Comparison of ENCODE assay signal across 15 cellular contexts in the genomic region with DNA sequence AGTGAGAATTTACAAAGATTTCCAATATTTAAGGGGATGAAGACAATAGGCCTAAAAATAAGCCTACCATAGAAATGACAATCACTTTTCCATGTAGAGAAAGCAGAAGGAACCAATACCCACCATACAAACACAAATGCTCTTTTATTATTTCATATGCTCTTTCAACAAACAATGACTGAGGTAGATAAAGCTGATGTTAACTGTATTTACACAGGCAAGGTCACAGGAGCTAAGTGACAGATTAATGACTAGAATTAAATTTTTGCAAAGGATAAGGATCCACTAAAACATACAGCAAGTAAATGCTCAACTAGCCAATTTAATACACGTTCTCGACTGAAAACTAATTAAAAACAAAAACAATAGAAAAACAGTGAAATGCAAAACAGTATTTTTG. TPM values are rescaled to one million over a fixed set of nuclear protein-coding genes. Genes with fewer than 3 reads are reported as not detected.
A peak's percentile ranks its signal among the peaks of the same experiment; 100 is the strongest.
DNase-seq lines count a peak whose midpoint lies in the region; ATAC-seq, FAIRE-seq and TF ChIP-seq lines count a peak whose summit lies in the region.
"Had no signal": no experiment of that assay in that cellular context is flagged by ENCODE, and none has a peak within 500 bp of the region (broad histone marks: within the 10 kb centered on the region; RNA-seq: fewer than 3 reads in every experiment).

No MANE protein-coding gene starts in this region.

- H3K36me3 Mint-ChIP-seq in GM23338 (ENCODE audit: low read depth) (peaks cover 3% of the 10 kb centered on the region; the same call in 1 of the 3 replicates), naive B cell (no peaks in the 10 kb centered on the region)

- no peak overlapping the region for H2AFZ ChIP-seq in GM23338

- H3K27ac Mint-ChIP-seq in GM23338 (0 out of 2 replicates have a peak overlapping the region, but pooled peaks have one; percentile 38), naive B cell (peak overlapping the region in 4 of 6 donors; percentile 23 to 53 (median 27))

- H3K4me2 ChIP-seq in A549 (peak overlapping the region; percentile 2; the same call in 1 of the 3 replicates), GM23338 (peak overlapping the region; percentile 4; the same call in 1 of the 2 replicates)

- no peak overlapping the region for H3K4me3 ChIP-seq in A549
- no peak overlapping the region for H3K4me3 ChIP-seq in GM23338
- H3K4me3 ChIP-seq: suprapubic skin had no signal

- no peaks in the 10 kb centered on the region for H3K9me3 ChIP-seq in A549
- H3K9me3 ChIP-seq: suprapubic skin had no signal

- peaks cover 11% of the 10 kb centered on the region; the same call in 1 of the 2 replicates for H4K20me1 ChIP-seq in GM23338 (replicated peaks; ENCODE audit: insufficient read depth)

- no peak for TF ChIP-seq POLR2A in A549 (IDR thresholded peaks at IDR 0.05; ENCODE audit: low read length)

- H3K4me3 Mint-ChIP-seq in GM23338 (no peak overlapping the region), naive B cell (no peak overlapping the region)

- FAIRE-seq in A549 (lab: Jason Lieb, UNC), result no peak
- FAIRE-seq: astrocyte, colon, HTR-8/SVneo had no signal

- TF ChIP-seq CTCF in A549 (IDR thresholded peaks at IDR 0.05) (no peak), GM23338 (conservative IDR thresholded peaks at IDR 0.05; ENCODE audit: low read depth in 2 of 2) (no peak)

- no peak for TF ChIP-seq EP300 in A549 (IDR thresholded peaks at IDR 0.05)

- no peaks in the 10 kb centered on the region for H3K9me2 ChIP-seq in GM23338 (ENCODE audit: insufficient read depth)

- H3K79me2 ChIP-seq in GM23338 (replicated peaks; ENCODE audit: insufficient read depth), result peaks cover 83% of the 10 kb centered on the region

- no peak overlapping the region for H3K27ac ChIP-seq in A549
- H3K27ac ChIP-seq in GM23338 (ENCODE audit: low read depth), result no peak overlapping the region
- H3K27ac ChIP-seq: suprapubic skin had no signal

- H3K4me1 Mint-ChIP-seq in GM23338 (peaks cover 22% of the 10 kb centered on the region), naive B cell (peaks cover 29 to 64% (median 56%) of the 10 kb centered on the region in 3 donors)

- CTCF ChIA-PET in A549 (lab: Yijun Ruan, JAX), result interaction anchor here (1.1 to 1.6 kb wide), 2 partner anchors 10 to 180 kb away, joined by 3 to 4 read pairs; a partner anchor contains a TSS

- H3K4me1 ChIP-seq in A549, result peaks cover 11% of the 10 kb centered on the region; the same call in 2 of the 3 replicates
- H3K4me1 ChIP-seq in GM23338 (ENCODE audit: insufficient read depth), result peaks cover 19% of the 10 kb centered on the region

- H3K27me3 ChIP-seq in GM23338 (ENCODE audit: insufficient read depth), result no peaks in the 10 kb centered on the region
- H3K27me3 ChIP-seq: suprapubic skin had no signal

- H3K9me3 Mint-ChIP-seq in GM23338 (no peaks in the 10 kb centered on the region), naive B cell (no peaks in the 10 kb centered on the region)

- ATAC-seq in A549, result no peak
- ATAC-seq in GM23338, result no peak
- ATAC-seq in naive B cell (ENCODE audit: low read depth in 2 of 2), result no peak
- ATAC-seq: left cardiac atrium had no signal

- WGBS in A549 (ENCODE audit: missing lambda C conversion rate), result 83% methylated on average over 2 of the region's 2 CpGs

- no peaks in the 10 kb centered on the region for H3K27me3 Mint-ChIP-seq in GM23338 (ENCODE audit: insufficient read depth, low read depth, poor library complexity)
- no peaks in the 10 kb centered on the region for H3K27me3 Mint-ChIP-seq in naive B cell

- H3F3A ChIP-seq in GM23338 (replicated peaks; ENCODE audit: low read depth), result no peaks in the 10 kb centered on the region

- DNase-seq in A549 (ENCODE audit: low read depth in 1 of 2, low spot score in 1 of 2) (no peak), GM23338 (ENCODE audit: low spot score) (no peak), NCI-H774 (lab: John Stamatoyannopoulos, UW) (peak; percentile 19), naive B cell (no peak), NOMO-1 (lab: John Stamatoyannopoulos, UW; ENCODE audit: unreplicated experiment in 2 of 2) (no peak), SHP77 (lab: John Stamatoyannopoulos, UW) (no peak), NCI-H446 (lab: John Stamatoyannopoulos, UW) (no peak), DMS79 treated with DMSO at 0.1 percent for 48 hours (lab: John Stamatoyannopoulos, UW) (no peak)
- DNase-seq: activated gamma-delta T cell treated with Interleukin-2 at 50 U/mL for 16 hours, foreskin melanocyte, left cardiac atrium had no signal

- TF ChIP-seq RAD21 in A549 (conservative IDR thresholded peaks at IDR 0.05 in 1 of 2, IDR thresholded peaks at IDR 0.05 in 1 of 2), result no peak

- H3K36me3 ChIP-seq in GM23338 (ENCODE audit: insufficient read depth), result no peaks in the 10 kb centered on the region

- POLR2A ChIA-PET in A549 (lab: Yijun Ruan, JAX), result no interaction called here

TF ChIP-seq in A549, 52 proteins besides CTCF, POLR2A, EP300 and RAD21 (continues in another document):
- TF ChIP-seq BHLHE40 (IDR thresholded peaks at IDR 0.05; ENCODE audit: low read depth, low read length) (no peak), CEBPB (IDR thresholded peaks at IDR 0.05) (no peak), FOSL2 (IDR thresholded peaks at IDR 0.05) (no peak), FOSL2 (CRISPR knock-in tag; IDR thresholded peaks at IDR 0.05) (no peak), RCOR1 (IDR thresholded peaks at IDR 0.05; ENCODE audit: low read depth, low read length) (no peak), PHF8 (IDR thresholded peaks at IDR 0.05; ENCODE audit: borderline replicate concordance, low read depth) (no peak), HOXA7 (CRISPR knock-in tag; IDR thresholded peaks at IDR 0.05) (no peak), CHD4 (IDR thresholded peaks at IDR 0.05; ENCODE audit: borderline replicate concordance) (no peak), HOXB13 (CRISPR knock-in tag; IDR thresholded peaks at IDR 0.05; ENCODE audit: low read depth) (no peak)
- TF ChIP-seq, protein P1, sequence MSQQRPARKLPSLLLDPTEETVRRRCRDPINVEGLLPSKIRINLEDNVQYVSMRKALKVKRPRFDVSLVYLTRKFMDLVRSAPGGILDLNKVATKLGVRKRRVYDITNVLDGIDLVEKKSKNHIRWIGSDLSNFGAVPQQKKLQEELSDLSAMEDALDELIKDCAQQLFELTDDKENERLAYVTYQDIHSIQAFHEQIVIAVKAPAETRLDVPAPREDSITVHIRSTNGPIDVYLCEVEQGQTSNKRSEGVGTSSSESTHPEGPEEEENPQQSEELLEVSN (IDR thresholded peaks at IDR 0.05; ENCODE audit: borderline replicate concordance, low read depth), result no peak
- TF ChIP-seq, protein P2, sequence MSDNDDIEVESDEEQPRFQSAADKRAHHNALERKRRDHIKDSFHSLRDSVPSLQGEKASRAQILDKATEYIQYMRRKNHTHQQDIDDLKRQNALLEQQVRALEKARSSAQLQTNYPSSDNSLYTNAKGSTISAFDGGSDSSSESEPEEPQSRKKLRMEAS (IDR thresholded peaks at IDR 0.05), result no peak
- TF ChIP-seq, protein P3, sequence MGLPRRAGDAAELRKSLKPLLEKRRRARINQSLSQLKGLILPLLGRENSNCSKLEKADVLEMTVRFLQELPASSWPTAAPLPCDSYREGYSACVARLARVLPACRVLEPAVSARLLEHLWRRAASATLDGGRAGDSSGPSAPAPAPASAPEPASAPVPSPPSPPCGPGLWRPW (IDR thresholded peaks at IDR 0.05), result no peak

TF ChIP-seq in GM23338, 12 proteins besides CTCF, POLR2A, EP300 and RAD21:
- TF ChIP-seq JUNB (IDR thresholded peaks at IDR 0.05; ENCODE audit: unreplicated experiment) (no peak), ZNF114 (CRISPR knock-in tag; IDR thresholded peaks at IDR 0.05) (no peak), POLR2AphosphoS5 (IDR thresholded peaks at IDR 0.05; ENCODE audit: low read depth) (no peak), EZH2 (IDR thresholded peaks at IDR 0.05; ENCODE audit: low read depth, unreplicated experiment) (no peak), ZNF331 (CRISPR knock-in tag; IDR thresholded peaks at IDR 0.05; ENCODE audit: low read depth) (no peak), STAT1 (IDR thresholded peaks at IDR 0.05; ENCODE audit: unreplicated experiment) (no peak), EZH2phosphoT487 (IDR thresholded peaks at IDR 0.05; ENCODE audit: unreplicated experiment) (no peak)

RNA-seq across cellular contexts. Expression of a gene that starts 34.2 kb away (rescaled TPM):
- polyA plus RNA-seq in A549 (2011; rRNA removed), result 195 and 212 TPM in 2 replicates
- polyA plus RNA-seq in A549 (2012; cell fraction: cytosol; rRNA removed), result 47.7 and 59.2 TPM in 2 replicates
- polyA plus RNA-seq in A549 (2012; cell fraction: nucleus; rRNA removed), result 36.6 and 46.8 TPM in 2 replicates
- 113 to 118 TPM (median 114 TPM) in 3 replicates for polyA plus RNA-seq in A549 (2017; fragmentation: RNase III; extraction: RNeasy Plus Mini Kit Qiagen cat#74134 plus additional on column Dnase treatment)
- 234 and 248 TPM in 2 replicates for polyA minus RNA-seq in A549 (2011; rRNA and poly(A)+ RNA removed)
- total RNA-seq in GM23338 (2014; rRNA removed; shearing (Covaris generic)), result 134 and 150 TPM in 2 replicates
- polyA plus RNA-seq in GM23338 (2016; fragmentation: Nextera tagmentation; extraction: Ambion mirVana), result 21.0 and 27.9 TPM in 2 replicates
- 10 to 100 TPM; 13.3 to 20.2 (median 16.9) TPM for polyA plus RNA-seq in naive B cell (ENCODE audit: low read depth in 6 of 6)
